Comparison of ENCODE assay signal across 22 cellular contexts in genomic region chr17:68450391-68450790, GRCh38.
"Had no signal": no experiment of that assay in that cellular context is flagged by ENCODE, and none has a peak within 500 bp of the region (broad histone marks: within the 10 kb centered on the region; RNA-seq: fewer than 3 reads in every experiment).

No MANE protein-coding gene starts in this region.

- H3K9me3 Mint-ChIP-seq: activated CD4-positive, alpha-beta T cell treated with anti-CD3 and anti-CD28 coated beads, Interleukin-2, amount 10 ng/mL, durations not matched to agents 7 days and 5 days; activated naive CD4-positive, alpha-beta T cell treated with anti-CD3 and anti-CD28 coated beads, Interleukin-2, amount 10 ng/mL, durations not matched to agents 7 days and 5 days; activated naive CD8-positive, alpha-beta T cell treated with anti-CD3 and anti-CD28 coated beads, Interleukin-2, amount 50 U/mL, for 24 hours; activated T-cell treated with anti-CD3 and anti-CD28 coated beads, Interleukin-2, amount 50 U/mL, for 4 hours; brain; naive thymus-derived CD4-positive, alpha-beta T cell; neural progenitor cell; stimulated activated naive CD8-positive, alpha-beta T cell treated with anti-CD3 and anti-CD28 coated beads, Interleukin-15, amount 100 ng/mL, for 72 hours had no signal

- H3K9ac ChIP-seq: neural progenitor cell had no signal

- DNase-seq: activated CD4-positive, alpha-beta T cell treated with anti-CD3 and anti-CD28 coated beads, Interleukin-2, amount 10 ng/mL, durations not matched to agents 7 days and 5 days; activated CD8-positive, alpha-beta T cell treated with anti-CD3 and anti-CD28 coated beads, Interleukin-2, amount 10 ng/mL, durations not matched to agents 7 days and 5 days; activated naive CD4-positive, alpha-beta T cell treated with anti-CD3 and anti-CD28 coated beads, Interleukin-2, amount 10 ng/mL, durations not matched to agents 7 days and 5 days; activated naive CD8-positive, alpha-beta T cell treated with anti-CD3 and anti-CD28 coated beads, Interleukin-2, amount 50 U/mL, for 24 hours; activated T-cell treated with anti-CD3 and anti-CD28 coated beads, Interleukin-2, amount 50 U/mL, for 4 hours; anterior cingulate cortex; central memory CD4-positive, alpha-beta T cell; mesenchymal stem cell; naive thymus-derived CD4-positive, alpha-beta T cell; ovary; right lobe of liver; small intestine; stimulated activated CD4-positive, alpha-beta T cell treated with anti-CD3 and anti-CD28 coated beads, Interleukin-4, amount 100 ng/mL, for 1 hour; stimulated activated naive CD8-positive, alpha-beta T cell treated with anti-CD3 and anti-CD28 coated beads, Interleukin-15, amount 100 ng/mL, for 72 hours; T1000; transverse colon had no signal

- H3K27me3 Mint-ChIP-seq: activated CD4-positive, alpha-beta T cell treated with anti-CD3 and anti-CD28 coated beads, Interleukin-2, amount 10 ng/mL, durations not matched to agents 7 days and 5 days; activated naive CD4-positive, alpha-beta T cell treated with anti-CD3 and anti-CD28 coated beads, Interleukin-2, amount 10 ng/mL, durations not matched to agents 7 days and 5 days; activated naive CD8-positive, alpha-beta T cell treated with anti-CD3 and anti-CD28 coated beads, Interleukin-2, amount 50 U/mL, for 24 hours; brain; naive thymus-derived CD4-positive, alpha-beta T cell; stimulated activated naive CD8-positive, alpha-beta T cell treated with anti-CD3 and anti-CD28 coated beads, Interleukin-15, amount 100 ng/mL, for 72 hours had no signal

- H3K27me3 ChIP-seq: neural progenitor cell, ovary, right lobe of liver, suprapubic skin, transverse colon, vagina had no signal

- H3K27ac ChIP-seq: coronary artery, neural progenitor cell, ovary, right lobe of liver, suprapubic skin, vagina had no signal

- H3K4me1 ChIP-seq: neural progenitor cell, right lobe of liver had no signal

- H3K27ac Mint-ChIP-seq: activated CD4-positive, alpha-beta T cell treated with anti-CD3 and anti-CD28 coated beads, Interleukin-2, amount 10 ng/mL, durations not matched to agents 7 days and 5 days; activated CD8-positive, alpha-beta T cell treated with anti-CD3 and anti-CD28 coated beads, Interleukin-2, amount 10 ng/mL, durations not matched to agents 7 days and 5 days; activated naive CD4-positive, alpha-beta T cell treated with anti-CD3 and anti-CD28 coated beads, Interleukin-2, amount 10 ng/mL, durations not matched to agents 7 days and 5 days; activated naive CD8-positive, alpha-beta T cell treated with anti-CD3 and anti-CD28 coated beads, Interleukin-2, amount 50 U/mL, for 24 hours; brain; naive thymus-derived CD4-positive, alpha-beta T cell; neural progenitor cell; stimulated activated naive CD8-positive, alpha-beta T cell treated with anti-CD3 and anti-CD28 coated beads, Interleukin-15, amount 100 ng/mL, for 72 hours had no signal

- H3K4me2 ChIP-seq: neural progenitor cell had no signal

- H3K36me3 ChIP-seq: neural progenitor cell, ovary had no signal

- H3K4me1 Mint-ChIP-seq: stimulated activated naive CD8-positive, alpha-beta T cell treated with anti-CD3 and anti-CD28 coated beads, Interleukin-15, amount 100 ng/mL, for 72 hours had no signal

- H3K9me3 ChIP-seq: ovary, right lobe of liver, suprapubic skin, transverse colon, vagina had no signal

- H3K4me3 Mint-ChIP-seq: activated CD4-positive, alpha-beta T cell treated with anti-CD3 and anti-CD28 coated beads, Interleukin-2, amount 10 ng/mL, durations not matched to agents 7 days and 5 days; activated CD8-positive, alpha-beta T cell treated with anti-CD3 and anti-CD28 coated beads, Interleukin-2, amount 10 ng/mL, durations not matched to agents 7 days and 5 days; activated naive CD4-positive, alpha-beta T cell treated with anti-CD3 and anti-CD28 coated beads, Interleukin-2, amount 10 ng/mL, durations not matched to agents 7 days and 5 days; activated naive CD8-positive, alpha-beta T cell treated with anti-CD3 and anti-CD28 coated beads, Interleukin-2, amount 50 U/mL, for 24 hours; activated T-cell treated with anti-CD3 and anti-CD28 coated beads, Interleukin-2, amount 50 U/mL, for 4 hours; brain; naive thymus-derived CD4-positive, alpha-beta T cell; neural progenitor cell; stimulated activated naive CD8-positive, alpha-beta T cell treated with anti-CD3 and anti-CD28 coated beads, Interleukin-15, amount 100 ng/mL, for 72 hours had no signal

- ATAC-seq: activated CD4-positive, CD25-positive, alpha-beta regulatory T cell treated with anti-CD3 and anti-CD28 coated beads, Interleukin-2, amount 50 U/mL, for 24 hours; activated CD8-positive, alpha-beta T cell treated with anti-CD3 and anti-CD28 coated beads, Interleukin-2, amount 10 ng/mL, durations not matched to agents 7 days and 5 days; activated naive CD8-positive, alpha-beta T cell treated with anti-CD3 and anti-CD28 coated beads, Interleukin-2, amount 50 U/mL, for 24 hours; activated T-cell treated with anti-CD3 and anti-CD28 coated beads, Interleukin-2, amount 50 U/mL, for 4 hours; naive thymus-derived CD4-positive, alpha-beta T cell; right lobe of liver; stimulated activated naive CD8-positive, alpha-beta T cell treated with anti-CD3 and anti-CD28 coated beads, Interleukin-15, amount 100 ng/mL, for 72 hours had no signal

- H3K4me3 ChIP-seq: coronary artery, neural progenitor cell, ovary, right lobe of liver, suprapubic skin, transverse colon, vagina had no signal
